20 cellular contexts compared by ENCODE assay signal in the genomic region with DNA sequence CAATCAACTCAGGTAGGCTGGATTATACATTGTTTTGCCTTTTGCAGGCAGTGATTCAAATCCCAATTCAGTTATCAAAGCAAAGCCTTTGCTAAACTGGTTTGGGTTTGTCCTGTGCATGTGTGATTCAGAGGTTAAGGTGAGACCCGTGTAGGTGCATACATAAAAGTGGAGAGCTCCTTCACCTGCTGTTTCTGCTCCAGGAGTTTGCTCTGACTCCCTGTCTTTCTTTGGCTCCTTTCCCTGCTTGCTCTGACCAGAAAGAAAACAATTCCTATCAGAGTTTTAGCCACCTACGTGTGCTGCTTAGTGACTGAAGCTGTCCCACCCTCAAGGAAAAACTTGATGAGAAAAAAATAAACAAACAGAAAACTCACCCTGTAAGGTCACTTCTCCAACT.
DNase-seq lines count a peak whose midpoint lies in the region; ATAC-seq, FAIRE-seq and TF ChIP-seq lines count a peak whose summit lies in the region.
"Had no signal": no experiment of that assay in that cellular context is flagged by ENCODE, and none has a peak within 500 bp of the region (broad histone marks: within the 10 kb centered on the region; RNA-seq: fewer than 3 reads in every experiment).

No MANE protein-coding gene starts in this region.

- H3K27me3 Mint-ChIP-seq in activated naive CD8-positive, alpha-beta T cell = no peaks in the 10 kb centered on the region
- H3K27me3 Mint-ChIP-seq in activated naive CD8-positive, alpha-beta T cell treated with anti-CD3 and anti-CD28 coated beads, Interleukin-2, amount 50 U/mL, for 24 hours = peaks cover 3% of the 10 kb centered on the region
- H3K27me3 Mint-ChIP-seq: activated CD4-positive, alpha-beta T cell treated with anti-CD3 and anti-CD28 coated beads for 36 hours; stimulated activated naive CD8-positive, alpha-beta T cell treated with anti-CD3 and anti-CD28 coated beads, Interleukin-15, Interleukin-2, amounts not matched to agents 100 ng/mL and 50 ng/mL, for 24 hours had no signal

- H3K79me2 ChIP-seq in endothelial cell of umbilical vein (ENCODE audit: control insufficient read depth, insufficient read depth, low read length) = no peaks in the 10 kb centered on the region

- no peak overlapping the region for H2AFZ ChIP-seq in endothelial cell of umbilical vein (ENCODE audit: low read depth, low read length)

- no peaks in the 10 kb centered on the region for H3K9me3 Mint-ChIP-seq in activated naive CD8-positive, alpha-beta T cell (ENCODE audit: low read depth)
- no peaks in the 10 kb centered on the region for H3K9me3 Mint-ChIP-seq in activated naive CD8-positive, alpha-beta T cell treated with anti-CD3 and anti-CD28 coated beads, Interleukin-2, amount 50 U/mL, for 24 hours
- H3K9me3 Mint-ChIP-seq: stimulated activated naive CD8-positive, alpha-beta T cell treated with anti-CD3 and anti-CD28 coated beads, Interleukin-15, Interleukin-2, amounts not matched to agents 100 ng/mL and 50 ng/mL, for 24 hours had no signal

- peaks cover 8% of the 10 kb centered on the region for H3K36me3 Mint-ChIP-seq in activated naive CD8-positive, alpha-beta T cell
- H3K36me3 Mint-ChIP-seq in activated naive CD8-positive, alpha-beta T cell treated with anti-CD3 and anti-CD28 coated beads, Interleukin-2, amount 50 U/mL, for 24 hours (ENCODE audit: low read depth) = no peaks in the 10 kb centered on the region

- H3K36me3 ChIP-seq in endothelial cell of umbilical vein (ENCODE audit: control insufficient read depth in 2 of 2, extremely low read depth in 1 of 2, insufficient read depth in 2 of 2, low read length in 2 of 2) (no peaks in the 10 kb centered on the region), right lobe of liver (no peaks in the 10 kb centered on the region)
- H3K36me3 ChIP-seq: colonic mucosa, right atrium auricular region had no signal

- CTCF ChIA-PET in endothelial cell of umbilical vein (lab: Charles Lee) = no interaction called here

- H3K9me3 ChIP-seq in endothelial cell of umbilical vein (replicated peaks; ENCODE audit: control insufficient read depth, insufficient read depth, low read length) = no peaks in the 10 kb centered on the region
- H3K9me3 ChIP-seq in right lobe of liver = no peaks in the 10 kb centered on the region
- H3K9me3 ChIP-seq: colonic mucosa, right atrium auricular region, SK-N-SH had no signal

- WGBS in right lobe of liver (ENCODE audit: insufficient coverage, low coverage, low lambda C conversion rate, missing lambda C conversion rate) = 14% methylated on average over 2 of the region's 2 CpGs

- H3K27ac Mint-ChIP-seq in activated naive CD8-positive, alpha-beta T cell = peak overlapping the region; percentile 4
- no peak overlapping the region for H3K27ac Mint-ChIP-seq in activated naive CD8-positive, alpha-beta T cell treated with anti-CD3 and anti-CD28 coated beads, Interleukin-2, amount 50 U/mL, for 24 hours
- H3K27ac Mint-ChIP-seq: activated CD4-positive, alpha-beta T cell treated with anti-CD3 and anti-CD28 coated beads for 36 hours; stimulated activated naive CD8-positive, alpha-beta T cell treated with anti-CD3 and anti-CD28 coated beads, Interleukin-15, Interleukin-2, amounts not matched to agents 100 ng/mL and 50 ng/mL, for 24 hours had no signal

- H3K4me3 ChIP-seq in endothelial cell of umbilical vein (replicated peaks in 1 of 3; ENCODE audit: insufficient read depth in 1 of 3, low read depth in 1 of 3, low read length in 3 of 3) (no peak overlapping the region), right lobe of liver (no peak overlapping the region)
- H3K4me3 ChIP-seq: colonic mucosa, right atrium auricular region had no signal

- no peaks in the 10 kb centered on the region for H3K9me1 ChIP-seq in endothelial cell of umbilical vein (replicated peaks; ENCODE audit: control insufficient read depth, extremely low read depth, insufficient read depth, low read length)

- H3K27me3 ChIP-seq in endothelial cell of umbilical vein (ENCODE audit: control insufficient read depth in 2 of 2, insufficient read depth in 2 of 2, low read length in 2 of 2) (no peaks in the 10 kb centered on the region), right lobe of liver (no peaks in the 10 kb centered on the region)
- H3K27me3 ChIP-seq: colonic mucosa, right atrium auricular region had no signal

- H3K27ac ChIP-seq in endothelial cell of umbilical vein (ENCODE audit: insufficient read depth, low read depth, low read length) (no peak overlapping the region), right lobe of liver (peak overlapping the region; percentile 59 to 83 (median 81))
- H3K27ac ChIP-seq: C4-2B, right atrium auricular region had no signal

- dilution Hi-C loops in endothelial cell of umbilical vein (cut with MboI; ENCODE audit: extremely low pct_ligation_motif_present, low sequenced_read_pairs) = no loop called here

- H3K4me1 Mint-ChIP-seq in activated naive CD8-positive, alpha-beta T cell (ENCODE audit: low read depth) = no peaks in the 10 kb centered on the region
- H3K4me1 Mint-ChIP-seq in activated naive CD8-positive, alpha-beta T cell treated with anti-CD3 and anti-CD28 coated beads, Interleukin-2, amount 50 U/mL, for 24 hours = no peaks in the 10 kb centered on the region
- H3K4me1 Mint-ChIP-seq: activated CD4-positive, alpha-beta T cell treated with anti-CD3 and anti-CD28 coated beads for 36 hours had no signal

- BruUV-seq in endothelial cell of umbilical vein (replicated peaks; lab: Mats Ljungman, UMichigan) = no TSS peak

- no peak overlapping the region for H3K4me2 ChIP-seq in endothelial cell of umbilical vein (ENCODE audit: insufficient read depth, low read length)
- H3K4me2 ChIP-seq: SK-N-SH had no signal

- no peak for DNase-seq in activated naive CD8-positive, alpha-beta T cell treated with anti-CD3 and anti-CD28 coated beads, Interleukin-2, amount 50 U/mL, for 24 hours
- peak; percentile 58 for DNase-seq in endothelial cell of umbilical vein (ENCODE audit: low read depth, low spot score)
- no peak for DNase-seq in right lobe of liver
- no peak for DNase-seq in HuH-7.5 (ENCODE audit: low spot score)
- DNase-seq: activated CD4-positive, alpha-beta T cell treated with anti-CD3 and anti-CD28 coated beads for 36 hours; activated CD8-positive, alpha-beta memory T cell treated with anti-CD3 and anti-CD28 coated beads, Interleukin-2, amount 50 U/mL, for 48 hours; colonic mucosa; glutamatergic neuron; MV-4-11; NCI-H2029; NCI-H524 treated with DMSO at 0.1 percent for 48 hours; SK-N-SH had no signal

- H3K9ac ChIP-seq in endothelial cell of umbilical vein (replicated peaks; ENCODE audit: extremely low read depth, insufficient read depth, low read length) = no peak overlapping the region
- H3K9ac ChIP-seq: SK-N-SH had no signal

- POLR2A ChIA-PET in endothelial cell of umbilical vein (lab: Charles Lee) = no interaction called here

- FAIRE-seq in endothelial cell of umbilical vein (lab: Jason Lieb, UNC) = no peak
- FAIRE-seq: astrocyte had no signal

- TF ChIP-seq POLR2A in endothelial cell of umbilical vein (IDR thresholded peaks at IDR 0.05; ENCODE audit: low read depth, low read length) (no peak), right lobe of liver (IDR thresholded peaks at IDR 0.05) (no peak)

- no peak for ATAC-seq in activated naive CD8-positive, alpha-beta T cell treated with anti-CD3 and anti-CD28 coated beads, Interleukin-2, amount 50 U/mL, for 24 hours
- ATAC-seq in right lobe of liver = peak; percentile 14 to 37 (median 30)
- ATAC-seq in GM21390 (IDR thresholded peaks at IDR 0.05; ENCODE audit: unreplicated experiment) = no peak
- ATAC-seq in HG03432 (IDR thresholded peaks at IDR 0.05; ENCODE audit: unreplicated experiment) = no peak
- ATAC-seq in GM18517 (IDR thresholded peaks at IDR 0.05; ENCODE audit: unreplicated experiment) = no peak
- ATAC-seq: activated CD4-positive, alpha-beta T cell treated with anti-CD3 and anti-CD28 coated beads for 36 hours had no signal

- TF ChIP-seq CTCF in endothelial cell of umbilical vein (IDR thresholded peaks at IDR 0.05; ENCODE audit: extremely low read depth in 1 of 2, insufficient read depth in 1 of 2, low read depth in 1 of 2, low read length in 2 of 2) (no peak), right lobe of liver (IDR thresholded peaks at IDR 0.05) (no peak)

- peaks cover 49% of the 10 kb centered on the region for H3K4me1 ChIP-seq in endothelial cell of umbilical vein (ENCODE audit: control insufficient read depth, extremely low read depth, insufficient read depth, low read length)
- H3K4me1 ChIP-seq in right lobe of liver = peaks cover 0 to 40% (median 19%) of the 10 kb centered on the region in 4 donors
- H3K4me1 ChIP-seq: colonic mucosa had no signal

- no peaks in the 10 kb centered on the region for H4K20me1 ChIP-seq in endothelial cell of umbilical vein (replicated peaks; ENCODE audit: control insufficient read depth, extremely low read depth, insufficient read depth, low read length)

- intact Hi-C loops in endothelial cell of umbilical vein (cut with micrococcal nuclease) = no loop called here
- intact Hi-C loops in right lobe of liver (cut with DNase I) = no loop called here

- no peak overlapping the region for H3K4me3 Mint-ChIP-seq in activated naive CD8-positive, alpha-beta T cell
- no peak overlapping the region for H3K4me3 Mint-ChIP-seq in activated naive CD8-positive, alpha-beta T cell treated with anti-CD3 and anti-CD28 coated beads, Interleukin-2, amount 50 U/mL, for 24 hours
- H3K4me3 Mint-ChIP-seq: activated CD4-positive, alpha-beta T cell treated with anti-CD3 and anti-CD28 coated beads for 36 hours; stimulated activated naive CD8-positive, alpha-beta T cell treated with anti-CD3 and anti-CD28 coated beads, Interleukin-15, Interleukin-2, amounts not matched to agents 100 ng/mL and 50 ng/mL, for 24 hours had no signal

TF ChIP-seq in endothelial cell of umbilical vein, 7 proteins besides CTCF, POLR2A, EP300 and RAD21:
- TF ChIP-seq, protein P1, sequence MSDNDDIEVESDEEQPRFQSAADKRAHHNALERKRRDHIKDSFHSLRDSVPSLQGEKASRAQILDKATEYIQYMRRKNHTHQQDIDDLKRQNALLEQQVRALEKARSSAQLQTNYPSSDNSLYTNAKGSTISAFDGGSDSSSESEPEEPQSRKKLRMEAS (IDR thresholded peaks at IDR 0.05; ENCODE audit: insufficient read depth, insufficient read length) = no peak
- TF ChIP-seq JUN (IDR thresholded peaks at IDR 0.05; ENCODE audit: borderline replicate concordance, insufficient read depth, insufficient read length, low read depth) = no peak
- no peak for TF ChIP-seq EZH2 (IDR thresholded peaks at IDR 0.05; ENCODE audit: borderline replicate concordance, low read depth, low read length, severe bottlenecking)
TF ChIP-seq in endothelial cell of umbilical vein: peak in this region for 0.

Comparison
In these comparisons a context has a peak if more than half of its experiments do, and no peak if none do; other contexts are left out.
1. ATAC-seq: peak in right lobe of liver (4 of 4); none in activated naive CD8-positive, alpha-beta T cell treated with anti-CD3 and anti-CD28 coated beads, Interleukin-2, amount 50 U/mL, for 24 hours (single experiment), GM21390 (single experiment), HG03432 (single experiment) and GM18517 (single experiment).